In genomic region chr5:178196986-178197385, GRCh38 we compare ENCODE assay signal across 15 cellular contexts. TPM values are rescaled to one million over a fixed set of nuclear protein-coding genes. Genes with fewer than 3 reads are reported as not detected.
A peak's percentile ranks its signal among the peaks of the same experiment; 100 is the strongest.
DNase-seq lines count a peak whose midpoint lies in the region; ATAC-seq, FAIRE-seq and TF ChIP-seq lines count a peak whose summit lies in the region.
"Had no signal": no experiment of that assay in that cellular context is flagged by ENCODE, and none has a peak within 500 bp of the region (broad histone marks: within the 10 kb centered on the region; RNA-seq: fewer than 3 reads in every experiment).

No MANE protein-coding gene starts in this region.

- no peak overlapping the region for H3K9ac ChIP-seq in H9 (ENCODE audit: extremely low read depth, insufficient read length, low read length)
- H3K9ac ChIP-seq in K562 (ENCODE audit: insufficient read depth in 1 of 2, low read depth in 2 of 2, low read length in 2 of 2) = no peak overlapping the region

- TF ChIP-seq EP300 in K562 (IDR thresholded peaks at IDR 0.05; ENCODE audit: low read length) = no peak

- no peak overlapping the region for H3K27ac ChIP-seq in H9 (ENCODE audit: insufficient read length, low read depth, low read length)
- H3K27ac ChIP-seq in K562 (ENCODE audit: extremely low read depth, low read depth, low read length) = no peak overlapping the region
- no peak overlapping the region for H3K27ac ChIP-seq in left lung
- H3K27ac ChIP-seq: ascending aorta, HL-60 had no signal

- H4K5ac ChIP-seq in H9 (ENCODE audit: insufficient read length, low read depth, low read length) = no peak overlapping the region

- H3K9me3 ChIP-seq in H9 (ENCODE audit: control insufficient read depth, low read depth, low read length) = no peaks in the 10 kb centered on the region
- no peaks in the 10 kb centered on the region; the same call in 1 of the 2 replicates for H3K9me3 ChIP-seq in K562 (replicated peaks; ENCODE audit: control insufficient read depth, insufficient read depth, low read depth, low read length)
- no peaks in the 10 kb centered on the region for H3K9me3 ChIP-seq in left lung
- H3K9me3 ChIP-seq: ascending aorta had no signal

- in situ Hi-C loops in K562 (cut with MboI) = no loop called here

- H4K91ac ChIP-seq in H9 (ENCODE audit: insufficient read length, low read depth, low read length) = no peak overlapping the region

- H3K36me3 Mint-ChIP-seq in H9 (ENCODE audit: insufficient read depth in 1 of 3, low read depth in 3 of 3) = peaks cover 6 to 16% (median 7%) of the 10 kb centered on the region in 3 experiments

- no peak overlapping the region for H3K56ac ChIP-seq in H9 (ENCODE audit: insufficient read length, low read depth, low read length)

- no peak overlapping the region for H4K8ac ChIP-seq in H9 (replicated peaks; ENCODE audit: insufficient read length, low read depth, low read length)

- H2BK12ac ChIP-seq in H9 (ENCODE audit: insufficient read length, low read depth, low read length) = no peak overlapping the region

- H2BK15ac ChIP-seq in H9 (ENCODE audit: low read depth, low read length) = no peak overlapping the region

- no peak overlapping the region for H3K4me3 Mint-ChIP-seq in H9
- H3K4me3 Mint-ChIP-seq: activated CD4-positive, alpha-beta memory T cell treated with anti-CD3 and anti-CD28 coated beads, Interleukin-2, amount 10 ng/mL, durations not matched to agents 7 days and 5 days; memory B cell had no signal

- no CpG with 5 or more reads among the region's 8 CpGs for WGBS in H9 (ENCODE audit: extremely low coverage, insufficient read length, low lambda C conversion rate)
- 70% methylated on average over 8 of the region's 8 CpGs for WGBS in K562 (ENCODE audit: insufficient coverage, low coverage, missing lambda C conversion rate)

- ATAC-seq in K562 (peak; percentile 94), left lung (peak; percentile 58), HG02759 (IDR thresholded peaks at IDR 0.05; ENCODE audit: unreplicated experiment) (no peak)

- peak; percentile 31 for TF ChIP-seq CTCF in AG04449 (IDR thresholded peaks at IDR 0.05; ENCODE audit: insufficient read depth, low read length, missing control alignments)
- TF ChIP-seq CTCF in H9 (conservative IDR thresholded peaks at IDR 0.05) = peak; percentile 71
- peak; percentile 71 to 85 (median 72) for TF ChIP-seq CTCF in K562 (IDR thresholded peaks at IDR 0.05 in 2 of 3, conservative IDR thresholded peaks at IDR 0.05 in 1 of 3; ENCODE audit: insufficient read depth in 2 of 3, low read depth in 1 of 3, low read length in 3 of 3)
- peak in 1 of 2 donors; percentile 29 for TF ChIP-seq CTCF in left lung (IDR thresholded peaks at IDR 0.05)

- no peak overlapping the region for H3T11ph ChIP-seq in H9 (ENCODE audit: low read length)

- no peaks in the 10 kb centered on the region for H3K79me2 ChIP-seq in H9 (ENCODE audit: insufficient read depth, low read length)
- H3K79me2 ChIP-seq in K562 (ENCODE audit: control insufficient read depth, insufficient read depth, low read length) = no peaks in the 10 kb centered on the region

- H3K4me1 ChIP-seq in H9 (ENCODE audit: insufficient read depth, low read length) (no peaks in the 10 kb centered on the region), K562 (replicated peaks in 1 of 2; ENCODE audit: control insufficient read depth in 2 of 2, insufficient read depth in 2 of 2, low read length in 2 of 2) (peaks cover 0 to 8% of the 10 kb centered on the region in 2 experiments; a peak in 3 of 5 replicates), left lung (peaks cover 0 to 8% of the 10 kb centered on the region in 2 donors)
- H3K4me1 ChIP-seq: ascending aorta had no signal

- BruUV-seq in K562 (replicated peaks; lab: Mats Ljungman, UMichigan) = no TSS peak

- peak; percentile 89 for FAIRE-seq in K562 (lab: Jason Lieb, UNC)

- no peak overlapping the region for H2BK20ac ChIP-seq in H9 (ENCODE audit: low read depth, low read length, poor library complexity, severe bottlenecking)

- CTCF ChIA-PET in AG04449 (lab: Yijun Ruan, JAX) = interaction anchor here (0.7 to 1.3 kb wide), 3 partner anchors 13 to 51 kb away, joined by 3 to 5 read pairs (median 4); no protein-coding TSS in a partner anchor
- CTCF ChIA-PET in K562 (lab: Yijun Ruan, JAX; ENCODE audit: low intra/inter-chr PET ratio) = no interaction called here

- H3K27me3 ChIP-seq in H9 (ENCODE audit: insufficient read depth, low read length) = no peaks in the 10 kb centered on the region
- H3K27me3 ChIP-seq in K562 (ENCODE audit: control insufficient read depth in 2 of 2, insufficient read depth in 2 of 2, low read length in 2 of 2) = peaks cover 5 to 16% of the 10 kb centered on the region in 2 experiments; a peak in 3 of 5 replicates
- H3K27me3 ChIP-seq in left lung = peaks cover 0 to 21% of the 10 kb centered on the region in 2 donors
- H3K27me3 ChIP-seq: ascending aorta had no signal

- peak in 1 of 2 experiments; percentile 60; a peak in 2 of 4 replicates for TF ChIP-seq RAD21 in K562 (CRISPR knock-in tag; conservative IDR thresholded peaks at IDR 0.05 in 1 of 2, IDR thresholded peaks at IDR 0.05 in 1 of 2)

- no peak overlapping the region for H3K4ac ChIP-seq in H9 (ENCODE audit: low read depth, low read length)

- H3K27me3 Mint-ChIP-seq in H9 (ENCODE audit: low read depth) = peaks cover 27% of the 10 kb centered on the region

- no peak for TF ChIP-seq POLR2A in K562 (conservative IDR thresholded peaks at IDR 0.05)

- H2AK5ac ChIP-seq in H9 (ENCODE audit: insufficient read length, low read length) = no peak overlapping the region

- H2AFZ ChIP-seq in H9 (ENCODE audit: low read length) (no peak overlapping the region), K562 (ENCODE audit: low read depth, low read length) (no peak overlapping the region)

- H3K14ac ChIP-seq in H9 (ENCODE audit: insufficient read depth, low read length) = no peak overlapping the region

- H3K23ac ChIP-seq in H9 (ENCODE audit: insufficient read length, low read depth, low read length) = no peak overlapping the region

- H3K79me1 ChIP-seq in H9 (ENCODE audit: insufficient read depth, low read depth, low read length, poor library complexity, severe bottlenecking) = no peaks in the 10 kb centered on the region

- DNase-seq in AG04449 (ENCODE audit: low read depth, low spot score) = no peak
- DNase-seq in H9 = no peak
- peak; percentile 62 to 70 (median 66) for DNase-seq in K562 (ENCODE audit: extremely low read depth in 1 of 4, low spot score in 3 of 4)
- no peak for DNase-seq in left lung
- no peak for DNase-seq in MV-4-11 (lab: John Stamatoyannopoulos, UW)
- no peak for DNase-seq in T1000 (lab: John Stamatoyannopoulos, UW)
- no peak for DNase-seq in NCI-H446 (lab: John Stamatoyannopoulos, UW)
- DNase-seq: activated CD4-positive, alpha-beta memory T cell treated with anti-CD3 and anti-CD28 coated beads, Interleukin-2, amount 10 ng/mL, durations not matched to agents 7 days and 5 days; NCI-H1930; SIG-M5 had no signal

- H2BK120ac ChIP-seq in H9 (ENCODE audit: low read depth, low read length, poor library complexity, severe bottlenecking) = no peak overlapping the region

- H3K4me2 ChIP-seq in H9 (ENCODE audit: insufficient read depth, insufficient read length, low read length) (no peak overlapping the region), K562 (ENCODE audit: insufficient read depth, low read length) (no peak overlapping the region)

- peaks cover 14 to 21% of the 10 kb centered on the region in 2 experiments for H3K9me3 Mint-ChIP-seq in H9
- H3K9me3 Mint-ChIP-seq: activated CD4-positive, alpha-beta memory T cell treated with anti-CD3 and anti-CD28 coated beads, Interleukin-2, amount 10 ng/mL, durations not matched to agents 7 days and 5 days had no signal

- no peak overlapping the region for H3K18ac ChIP-seq in H9 (ENCODE audit: insufficient read length, low read depth, low read length)

- no peaks in the 10 kb centered on the region for H3K36me3 ChIP-seq in K562 (ENCODE audit: control insufficient read depth, insufficient read depth, low read length)
- H3K36me3 ChIP-seq in left lung = no peaks in the 10 kb centered on the region
- H3K36me3 ChIP-seq: ascending aorta had no signal

- POLR2A ChIA-PET in AG04449 (lab: Yijun Ruan, JAX) (no interaction called here), K562 (lab: Yijun Ruan, JAX) (interaction anchor here (0.6 to 2.0 kb wide), 5 partner anchors 9 to 70 kb away, joined by 3 to 11 read pairs (median 5); no protein-coding TSS in a partner anchor)

- H3K23me2 ChIP-seq in H9 (ENCODE audit: insufficient read length, low read depth, low read length, poor library complexity, severe bottlenecking) = no peaks in the 10 kb centered on the region

- H3K9me1 ChIP-seq in K562 (ENCODE audit: control insufficient read depth, insufficient read depth, low read length) = no peaks in the 10 kb centered on the region

- H4K20me1 ChIP-seq in H9 (ENCODE audit: control insufficient read depth, insufficient read depth, insufficient read length) (peaks cover 2% of the 10 kb centered on the region), K562 (replicated peaks; ENCODE audit: control insufficient read depth, insufficient read depth, low read length) (no peaks in the 10 kb centered on the region)

- intact Hi-C loops in K562 (cut with micrococcal nuclease) (no loop called here), left lung (cut with DNase I) (no loop called here)

- H3K4me3 ChIP-seq in AG04449 (ENCODE audit: low read depth, low read length) (no peak overlapping the region), K562 (no peak overlapping the region), left lung (no peak overlapping the region)
- H3K4me3 ChIP-seq: ascending aorta had no signal

- H3K27ac Mint-ChIP-seq in H9 = no peak overlapping the region
- H3K27ac Mint-ChIP-seq: activated CD4-positive, alpha-beta memory T cell treated with anti-CD3 and anti-CD28 coated beads, Interleukin-2, amount 10 ng/mL, durations not matched to agents 7 days and 5 days; memory B cell had no signal

- no peak overlapping the region for H2BK5ac ChIP-seq in H9 (ENCODE audit: insufficient read length, low read length)

- H3K4me1 Mint-ChIP-seq in H9 = peaks cover 27 to 30% of the 10 kb centered on the region in 2 experiments

RNA-seq across cellular contexts. Expression of gene HNRNPAB, which starts 7.3 kb away (rescaled TPM):
- total RNA-seq in H9 (2021) (547 and 557 TPM in 2 replicates), K562 (2014; rRNA removed) (236 and 251 TPM in 2 replicates), K562 (2014; rRNA removed; fragmentation: Illumina TruSeq; extraction: Trizol) (193 and 210 TPM in 2 replicates), K562 (2015; rRNA removed; fragmentation: Illumina TruSeq; extraction: Trizol) (213 and 223 TPM in 2 replicates), K562 (2021) (299 and 351 TPM in 2 replicates), left lung (100 to 1,000 TPM; 126 to 178 TPM)
- total RNA-seq in K562 (2011; cell fraction: chromatin; rRNA removed; ENCODE audit: low replicate concordance) = 107 and 112 TPM in 2 replicates
- total RNA-seq in K562 (2011; cell fraction: nucleolus; rRNA removed) = 50.4 and 55.9 TPM in 2 replicates
- total RNA-seq in K562 (2011; cell fraction: nucleoplasm; rRNA removed) = 93.1 and 119 TPM in 2 replicates
- polyA plus RNA-seq in K562 (2011; rRNA removed) (160 and 253 TPM in 2 replicates), K562 (2014; fragmentation: Illumina TruSeq; extraction: Trizol) (284 and 307 TPM in 2 replicates), K562 (2014; fragmentation: Nextera tagmentation; extraction: Ambion mirVana) (10 to 100 TPM; 34.6 to 44.7 TPM), K562 (2014; rRNA removed) (404 and 425 TPM in 2 replicates)
- polyA plus RNA-seq in K562 (2011; cell fraction: cytosol; rRNA removed) = 229 and 236 TPM in 2 replicates
- 131 TPM in 2 replicates for polyA plus RNA-seq in K562 (2011; cell fraction: nucleus; rRNA removed)
- polyA plus RNA-seq in K562 (2012) = 175 and 305 TPM in 2 replicates
- polyA minus RNA-seq in K562 (2011; rRNA and poly(A)+ RNA removed) = 75.6 and 103 TPM in 2 replicates
- polyA minus RNA-seq in K562 (2011; cell fraction: cytosol; rRNA and poly(A)+ RNA removed) = 69.1 and 82.2 TPM in 2 replicates
- polyA minus RNA-seq in K562 (2011; cell fraction: nucleus; rRNA and poly(A)+ RNA removed) = 31.9 and 48.4 TPM in 2 replicates

RNA-seq across cellular contexts. Expression of gene GMCL2, which starts 9.8 kb away (rescaled TPM):
- total RNA-seq in H9 (2021) = not detected in 2 replicates
- total RNA-seq in K562 (2011; cell fraction: chromatin; rRNA removed; ENCODE audit: low replicate concordance) = 0.14 TPM in 1 of 2 replicates, not detected in the other
- not detected in 2 replicates for total RNA-seq in K562 (2011; cell fraction: nucleolus; rRNA removed)
- not detected in 2 replicates for total RNA-seq in K562 (2011; cell fraction: nucleoplasm; rRNA removed)
- not detected in 2 replicates for total RNA-seq in K562 (2014; rRNA removed)
- 0.04 TPM in 1 of 2 replicates, not detected in the other for total RNA-seq in K562 (2014; rRNA removed; fragmentation: Illumina TruSeq; extraction: Trizol)
- total RNA-seq in K562 (2015; rRNA removed; fragmentation: Illumina TruSeq; extraction: Trizol) = not detected in 2 replicates
- total RNA-seq in K562 (2021) = not detected in 2 replicates
- 0.03 TPM in 1 of 2 replicates, not detected in the other for polyA plus RNA-seq in K562 (2011; rRNA removed)
- polyA plus RNA-seq in K562 (2011; cell fraction: cytosol; rRNA removed) = not detected in 2 replicates
- polyA plus RNA-seq in K562 (2011; cell fraction: nucleus; rRNA removed) = not detected in 2 replicates
- not detected in 2 replicates for polyA plus RNA-seq in K562 (2012)
- not detected in 2 replicates for polyA plus RNA-seq in K562 (2014; fragmentation: Illumina TruSeq; extraction: Trizol)
- not detected for polyA plus RNA-seq in K562 (2014; fragmentation: Nextera tagmentation; extraction: Ambion mirVana)
- polyA plus RNA-seq in K562 (2014; rRNA removed) = not detected in 2 replicates
- 0.06 TPM in 1 of 2 replicates, not detected in the other for polyA minus RNA-seq in K562 (2011; rRNA and poly(A)+ RNA removed)
- polyA minus RNA-seq in K562 (2011; cell fraction: cytosol; rRNA and poly(A)+ RNA removed) = not detected in 2 replicates
- polyA minus RNA-seq in K562 (2011; cell fraction: nucleus; rRNA and poly(A)+ RNA removed) = not detected in 2 replicates
- total RNA-seq in left lung = not detected
- total RNA-seq: activated CD4-positive, alpha-beta memory T cell treated with anti-CD3 and anti-CD28 coated beads, Interleukin-2, amount 10 ng/mL, durations not matched to agents 7 days and 5 days; ascending aorta; H4 had no signal

RNA-seq across cellular contexts. Expression of gene PHYKPL, which starts 35.6 kb away (rescaled TPM):
- 40.9 and 48.8 TPM in 2 replicates for total RNA-seq in H9 (2021)
- total RNA-seq in K562 (2011; cell fraction: chromatin; rRNA removed; ENCODE audit: low replicate concordance) = 203 and 378 TPM in 2 replicates
- total RNA-seq in K562 (2011; cell fraction: nucleolus; rRNA removed) = 205 and 217 TPM in 2 replicates
- total RNA-seq in K562 (2011; cell fraction: nucleoplasm; rRNA removed) = 219 and 287 TPM in 2 replicates
- total RNA-seq in K562 (2014; rRNA removed) = 18.6 and 21.6 TPM in 2 replicates
- total RNA-seq in K562 (2014; rRNA removed; fragmentation: Illumina TruSeq; extraction: Trizol) = 13.9 and 18.4 TPM in 2 replicates
- total RNA-seq in K562 (2015; rRNA removed; fragmentation: Illumina TruSeq; extraction: Trizol) = 16.7 and 17.1 TPM in 2 replicates
- 34.0 and 34.7 TPM in 2 replicates for total RNA-seq in K562 (2021)
- 25.6 and 40.7 TPM in 2 replicates for polyA plus RNA-seq in K562 (2011; rRNA removed)
- 18.3 and 25.8 TPM in 2 replicates for polyA plus RNA-seq in K562 (2011; cell fraction: cytosol; rRNA removed)
- 126 and 156 TPM in 2 replicates for polyA plus RNA-seq in K562 (2011; cell fraction: nucleus; rRNA removed)
- polyA plus RNA-seq in K562 (2012) = 19.8 and 52.3 TPM in 2 replicates
- 19.6 and 20.1 TPM in 2 replicates for polyA plus RNA-seq in K562 (2014; fragmentation: Illumina TruSeq; extraction: Trizol)
- polyA plus RNA-seq in K562 (2014; fragmentation: Nextera tagmentation; extraction: Ambion mirVana) = 1 to 10 TPM; 4.7 to 6.5 TPM
- polyA plus RNA-seq in K562 (2014; rRNA removed) = 31.9 and 32.0 TPM in 2 replicates
- 33.9 and 36.4 TPM in 2 replicates for polyA minus RNA-seq in K562 (2011; rRNA and poly(A)+ RNA removed)
- polyA minus RNA-seq in K562 (2011; cell fraction: cytosol; rRNA and poly(A)+ RNA removed) = 9.2 and 15.5 TPM in 2 replicates
- polyA minus RNA-seq in K562 (2011; cell fraction: nucleus; rRNA and poly(A)+ RNA removed) = 71.5 and 72.2 TPM in 2 replicates
- total RNA-seq in left lung = 10 to 100 TPM; 71.9 to 87.9 TPM

RNA-seq across cellular contexts. Expression of gene NHP2, which starts 43.3 kb away (rescaled TPM):
- 232 and 240 TPM in 2 replicates for total RNA-seq in H9 (2021)
- 43.3 and 92.9 TPM in 2 replicates for total RNA-seq in K562 (2011; cell fraction: chromatin; rRNA removed; ENCODE audit: low replicate concordance)
- 96.6 and 97.4 TPM in 2 replicates for total RNA-seq in K562 (2011; cell fraction: nucleolus; rRNA removed)
- 76.8 and 91.9 TPM in 2 replicates for total RNA-seq in K562 (2011; cell fraction: nucleoplasm; rRNA removed)
- total RNA-seq in K562 (2014; rRNA removed) = 559 and 622 TPM in 2 replicates
- 128 and 144 TPM in 2 replicates for total RNA-seq in K562 (2014; rRNA removed; fragmentation: Illumina TruSeq; extraction: Trizol)
- 255 and 258 TPM in 2 replicates for total RNA-seq in K562 (2015; rRNA removed; fragmentation: Illumina TruSeq; extraction: Trizol)
- 304 and 309 TPM in 2 replicates for total RNA-seq in K562 (2021)
- 140 and 146 TPM in 2 replicates for polyA plus RNA-seq in K562 (2011; rRNA removed)
- polyA plus RNA-seq in K562 (2011; cell fraction: cytosol; rRNA removed) = 191 and 212 TPM in 2 replicates
- 106 and 110 TPM in 2 replicates for polyA plus RNA-seq in K562 (2011; cell fraction: nucleus; rRNA removed)
- 178 and 294 TPM in 2 replicates for polyA plus RNA-seq in K562 (2012)
- 143 and 312 TPM in 2 replicates for polyA plus RNA-seq in K562 (2014; fragmentation: Illumina TruSeq; extraction: Trizol)
- 100 to 1,000 TPM in 1 of 2 experiments, 10 to 100 TPM in 1; 52.8 to 124 TPM for polyA plus RNA-seq in K562 (2014; fragmentation: Nextera tagmentation; extraction: Ambion mirVana)
- polyA plus RNA-seq in K562 (2014; rRNA removed) = 302 and 369 TPM in 2 replicates
- polyA minus RNA-seq in K562 (2011; rRNA and poly(A)+ RNA removed) = 66.3 and 75.7 TPM in 2 replicates
- polyA minus RNA-seq in K562 (2011; cell fraction: cytosol; rRNA and poly(A)+ RNA removed) = 79.6 and 136 TPM in 2 replicates
- polyA minus RNA-seq in K562 (2011; cell fraction: nucleus; rRNA and poly(A)+ RNA removed) = 44.0 and 63.9 TPM in 2 replicates
- total RNA-seq in left lung = 100 to 1,000 TPM in 1 of 2 donors, 10 to 100 TPM in 1; 65.0 to 105 TPM

Comparison
In these comparisons a context has a peak if more than half of its experiments do, and no peak if none do; other contexts are left out.
1. DNase-seq: peak in K562 (4 of 4); none in AG04449 (single experiment), H9 (single experiment), left lung (0 of 2), MV-4-11 (single experiment), T1000 (single experiment) and NCI-H446 (0 of 2).